Comparison of ENCODE assay signal across 8 cellular contexts in genomic region chr9:125194466-125194865, GRCh38. TPM values are rescaled to one million over a fixed set of nuclear protein-coding genes. Genes with fewer than 3 reads are reported as not detected.
DNase-seq lines count a peak whose midpoint lies in the region; ATAC-seq and TF ChIP-seq lines count a peak whose summit lies in the region.
"Not testable (repeated sequence)": the region's sequence is repeated elsewhere in the genome, so short reads cannot be mapped to it uniquely, and the experiment has no call there.

No MANE protein-coding gene starts in this region.

- TF ChIP-seq CTCF in CD4-positive, alpha-beta T cell (IDR thresholded peaks at IDR 0.05) = not testable (repeated sequence)

- peak overlapping the region; percentile 91 for H3K4me3 Mint-ChIP-seq in CD4-positive, alpha-beta T cell
- peak overlapping the region; percentile 60 for H3K4me3 Mint-ChIP-seq in activated T-cell treated with anti-CD3 and anti-CD28 coated beads, Interleukin-2, amount 50 U/mL, for 4 hours
- H3K4me3 Mint-ChIP-seq in activated naive CD8-positive, alpha-beta T cell treated with anti-CD3 and anti-CD28 coated beads, Interleukin-2, amount 50 U/mL, for 24 hours = peak overlapping the region; percentile 48
- H3K4me3 Mint-ChIP-seq in naive thymus-derived CD4-positive, alpha-beta T cell = peak overlapping the region; percentile 57 to 99 (median 88)
- H3K4me3 Mint-ChIP-seq in stimulated activated memory B cell treated with anti-CD40 and anti-IgM and Interleukin-4, amounts not matched to agents 10 μg/mL and 1 μg/mL and 100 μg/mL, for 72 hours = peak overlapping the region; percentile 36

- not testable (repeated sequence) for H3K9me3 ChIP-seq in CD4-positive, alpha-beta T cell (ENCODE audit: control insufficient read depth, low read length); Karpas-422 (ENCODE audit: low read length); naive thymus-derived CD4-positive, alpha-beta T cell (ENCODE audit: control insufficient read depth in 2 of 3, low read length in 3 of 3)

- H3K27me3 Mint-ChIP-seq in CD4-positive, alpha-beta T cell; activated T-cell treated with anti-CD3 and anti-CD28 coated beads, Interleukin-2, amount 50 U/mL, for 4 hours (ENCODE audit: low read depth); activated naive CD8-positive, alpha-beta T cell treated with anti-CD3 and anti-CD28 coated beads, Interleukin-2, amount 50 U/mL, for 24 hours; stimulated activated memory B cell treated with anti-CD40 and anti-IgM and Interleukin-4, amounts not matched to agents 10 μg/mL and 1 μg/mL and 100 μg/mL, for 72 hours: not testable (repeated sequence)
- peaks cover 0 to 14% (median 0%) of the 10 kb centered on the region in 5 donors for H3K27me3 Mint-ChIP-seq in naive thymus-derived CD4-positive, alpha-beta T cell

- not testable (repeated sequence) for H4K20me1 ChIP-seq in Karpas-422 (ENCODE audit: insufficient read depth, low read depth, low read length)

- peaks cover 27% of the 10 kb centered on the region for H3K4me1 ChIP-seq in Karpas-422 (ENCODE audit: low read length)
- peaks cover 45 to 66% of the 10 kb centered on the region in 2 donors for H3K4me1 ChIP-seq in naive thymus-derived CD4-positive, alpha-beta T cell (ENCODE audit: control insufficient read depth in 2 of 2, insufficient read depth in 2 of 2, low read length in 2 of 2)

- H3K36me3 Mint-ChIP-seq in CD4-positive, alpha-beta T cell (ENCODE audit: low read depth) = peaks cover 11% of the 10 kb centered on the region
- H3K36me3 Mint-ChIP-seq in activated T-cell treated with anti-CD3 and anti-CD28 coated beads, Interleukin-2, amount 50 U/mL, for 4 hours (ENCODE audit: insufficient read depth); activated naive CD8-positive, alpha-beta T cell treated with anti-CD3 and anti-CD28 coated beads, Interleukin-2, amount 50 U/mL, for 24 hours (ENCODE audit: low read depth); naive thymus-derived CD4-positive, alpha-beta T cell; stimulated activated memory B cell treated with anti-CD40 and anti-IgM and Interleukin-4, amounts not matched to agents 10 μg/mL and 1 μg/mL and 100 μg/mL, for 72 hours: not testable (repeated sequence)

- peaks cover 87% of the 10 kb centered on the region for H3K4me1 Mint-ChIP-seq in CD4-positive, alpha-beta T cell (ENCODE audit: low read depth)
- H3K4me1 Mint-ChIP-seq in activated T-cell treated with anti-CD3 and anti-CD28 coated beads, Interleukin-2, amount 50 U/mL, for 4 hours (ENCODE audit: low read depth) = peaks cover 60% of the 10 kb centered on the region
- H3K4me1 Mint-ChIP-seq in activated naive CD8-positive, alpha-beta T cell treated with anti-CD3 and anti-CD28 coated beads, Interleukin-2, amount 50 U/mL, for 24 hours = peaks cover 58% of the 10 kb centered on the region
- H3K4me1 Mint-ChIP-seq in naive thymus-derived CD4-positive, alpha-beta T cell = peaks cover 36 to 91% (median 70%) of the 10 kb centered on the region in 7 donors
- H3K4me1 Mint-ChIP-seq in stimulated activated memory B cell treated with anti-CD40 and anti-IgM and Interleukin-4, amounts not matched to agents 10 μg/mL and 1 μg/mL and 100 μg/mL, for 72 hours = peaks cover 16% of the 10 kb centered on the region

- H3K9ac ChIP-seq in Karpas-422 (ENCODE audit: low read length) = 0 out of 2 replicates have a peak overlapping the region, but pooled peaks have one; percentile 20

- H3K27ac ChIP-seq in CD4-positive, alpha-beta T cell (ENCODE audit: low read depth, low read length) = peak overlapping the region; percentile 64
- H3K27ac ChIP-seq in Karpas-422 (ENCODE audit: low read length) = not testable (repeated sequence)
- peak overlapping the region; percentile 71 for H3K27ac ChIP-seq in naive thymus-derived CD4-positive, alpha-beta T cell (ENCODE audit: low read depth, low read length)

- not testable (repeated sequence) for H3K9me3 Mint-ChIP-seq in CD4-positive, alpha-beta T cell; activated T-cell treated with anti-CD3 and anti-CD28 coated beads, Interleukin-2, amount 50 U/mL, for 4 hours; activated naive CD8-positive, alpha-beta T cell treated with anti-CD3 and anti-CD28 coated beads, Interleukin-2, amount 50 U/mL, for 24 hours; naive thymus-derived CD4-positive, alpha-beta T cell; stimulated activated memory B cell treated with anti-CD40 and anti-IgM and Interleukin-4, amounts not matched to agents 10 μg/mL and 1 μg/mL and 100 μg/mL, for 72 hours

- not testable (repeated sequence) for H3K36me3 ChIP-seq in Karpas-422 (ENCODE audit: insufficient read depth, low read length); naive thymus-derived CD4-positive, alpha-beta T cell (ENCODE audit: control insufficient read depth in 2 of 3, insufficient read depth in 3 of 3, low read length in 3 of 3)

- DNase-seq in CD4-positive, alpha-beta T cell = peak in 1 of 10 experiments; percentile 10
- DNase-seq in Karpas-422; activated T-cell treated with anti-CD3 and anti-CD28 coated beads, Interleukin-2, amount 50 U/mL, for 4 hours; activated naive CD8-positive, alpha-beta T cell treated with anti-CD3 and anti-CD28 coated beads, Interleukin-2, amount 50 U/mL, for 24 hours: not testable (repeated sequence)
- peak; percentile 16 for DNase-seq in SIG-M5 (lab: John Stamatoyannopoulos, UW)
- peak; percentile 15 for DNase-seq in activated CD4-positive, alpha-beta T cell treated with anti-CD3 and anti-CD28 coated beads for 48 hours
- peak in 1 of 9 donors; percentile 19 for DNase-seq in naive thymus-derived CD4-positive, alpha-beta T cell

- H3K4me3 ChIP-seq in Karpas-422 (ENCODE audit: low read length) = not testable (repeated sequence)
- peak overlapping the region; percentile 55 for H3K4me3 ChIP-seq in naive thymus-derived CD4-positive, alpha-beta T cell (ENCODE audit: low read length)

- CTCF ChIA-PET in CD4-positive, alpha-beta T cell (lab: Charles Lee) = interaction anchor here (1.1 to 1.3 kb wide), 2 partner anchors 17 to 51 kb away, joined by 3 to 5 read pairs; partner anchors contain the start of gene SCAI
- CTCF ChIA-PET in naive thymus-derived CD4-positive, alpha-beta T cell (lab: Charles Lee) = not testable (repeated sequence)

- H3K9me2 ChIP-seq in Karpas-422 (replicated peaks; ENCODE audit: insufficient read depth, low read length) = not testable (repeated sequence)

- POLR2A ChIA-PET in CD4-positive, alpha-beta T cell (lab: Charles Lee) = interaction anchor here (0.6 to 9.5 kb wide), 9 partner anchors 9 to 253 kb away, joined by 3 to 119 read pairs (median 6); partner anchors contain the start of genes GOLGA1, HSPA5 and SCAI
- POLR2A ChIA-PET in naive thymus-derived CD4-positive, alpha-beta T cell (lab: Charles Lee) = interaction anchor here (0.6 to 13.9 kb wide), 10 partner anchors 10 to 635 kb away, joined by 3 to 192 read pairs (median 4); partner anchors contain the start of genes GOLGA1 and HSPA5

- not testable (repeated sequence) for ATAC-seq in CD4-positive, alpha-beta T cell (ENCODE audit: poor library complexity); activated T-cell treated with anti-CD3 and anti-CD28 coated beads, Interleukin-2, amount 50 U/mL, for 4 hours; activated naive CD8-positive, alpha-beta T cell treated with anti-CD3 and anti-CD28 coated beads, Interleukin-2, amount 50 U/mL, for 24 hours; naive thymus-derived CD4-positive, alpha-beta T cell; stimulated activated memory B cell treated with anti-CD40 and anti-IgM and Interleukin-4, amounts not matched to agents 10 μg/mL and 1 μg/mL and 100 μg/mL, for 72 hours

- H3K27ac Mint-ChIP-seq in CD4-positive, alpha-beta T cell = peak overlapping the region; percentile 96
- H3K27ac Mint-ChIP-seq in activated naive CD8-positive, alpha-beta T cell treated with anti-CD3 and anti-CD28 coated beads, Interleukin-2, amount 50 U/mL, for 24 hours = peak overlapping the region; percentile 68
- H3K27ac Mint-ChIP-seq in naive thymus-derived CD4-positive, alpha-beta T cell = peak overlapping the region; percentile 58 to 98 (median 95)
- H3K27ac Mint-ChIP-seq in stimulated activated memory B cell treated with anti-CD40 and anti-IgM and Interleukin-4, amounts not matched to agents 10 μg/mL and 1 μg/mL and 100 μg/mL, for 72 hours = peak overlapping the region; percentile 85

- intact Hi-C loops in CD4-positive, alpha-beta T cell (cut with DNase I, micrococcal nuclease) = loop anchor here in 1 of 2 experiments (5.0 kb wide), 1 partner anchor 327 kb away; no protein-coding TSS in a partner anchor
- intact Hi-C loops in naive thymus-derived CD4-positive, alpha-beta T cell (cut with micrococcal nuclease) = loop anchor here in 1 of 2 donors (2.0 kb wide), 1 partner anchor 52 kb away; the partner anchor contains the start of gene SCAI

- H3K4me2 ChIP-seq in Karpas-422 (ENCODE audit: low read depth, low read length, poor library complexity, severe bottlenecking) = peak overlapping the region; percentile 29

- 0 out of 2 replicates have a peak overlapping the region, but pooled peaks have one; percentile 24 for H2AFZ ChIP-seq in Karpas-422 (ENCODE audit: low read length)

- H3K27me3 ChIP-seq in CD4-positive, alpha-beta T cell (ENCODE audit: control insufficient read depth, insufficient read depth, low read length); Karpas-422 (ENCODE audit: low read length); naive thymus-derived CD4-positive, alpha-beta T cell (ENCODE audit: control insufficient read depth in 2 of 2, insufficient read depth in 2 of 2, low read length in 2 of 2): not testable (repeated sequence)

- H3K79me2 ChIP-seq in Karpas-422 (ENCODE audit: low read length) = peaks cover 14% of the 10 kb centered on the region

RNA-seq across cellular contexts. Expression of gene PPP6C, which starts 4.9 kb away (rescaled TPM):
- 10 to 100 TPM; 32.9 to 35.3 TPM for total RNA-seq in CD4-positive, alpha-beta T cell
- total RNA-seq in Karpas-422 (2014; rRNA removed; shearing (Covaris generic); ENCODE audit: low replicate concordance) = 17.7 and 40.5 TPM in 2 replicates
- total RNA-seq in activated T-cell treated with anti-CD3 and anti-CD28 coated beads, Interleukin-2, amount 50 U/mL, for 4 hours = 10 to 100 TPM; 50.1 to 52.4 (median 51.4) TPM
- total RNA-seq in naive thymus-derived CD4-positive, alpha-beta T cell = 10 to 100 TPM; 32.9 to 54.2 (median 49.5) TPM
- 10 to 100 TPM; 54.3 to 56.5 TPM for polyA plus RNA-seq in naive thymus-derived CD4-positive, alpha-beta T cell

RNA-seq across cellular contexts. Expression of gene RABEPK, which starts 5.9 kb away (rescaled TPM):
- 1 to 10 TPM; 6.8 to 8.3 TPM for total RNA-seq in CD4-positive, alpha-beta T cell
- total RNA-seq in Karpas-422 (2014; rRNA removed; shearing (Covaris generic); ENCODE audit: low replicate concordance) = 22.4 and 22.6 TPM in 2 replicates
- total RNA-seq in activated T-cell treated with anti-CD3 and anti-CD28 coated beads, Interleukin-2, amount 50 U/mL, for 4 hours = 10 to 100 TPM; 44.7 to 63.8 (median 55.4) TPM
- 10 to 100 TPM; 10.7 to 19.5 (median 15.1) TPM for total RNA-seq in naive thymus-derived CD4-positive, alpha-beta T cell
- 10 to 100 TPM; 31.1 to 52.5 TPM for polyA plus RNA-seq in naive thymus-derived CD4-positive, alpha-beta T cell

RNA-seq across cellular contexts. Expression of gene HSPA5, which starts 46.7 kb away (rescaled TPM):
- total RNA-seq in CD4-positive, alpha-beta T cell = 100 to 1,000 TPM; 276 to 280 TPM
- total RNA-seq in Karpas-422 (2014; rRNA removed; shearing (Covaris generic); ENCODE audit: low replicate concordance) = 37.2 and 40.9 TPM in 2 replicates
- 100 to 1,000 TPM; 303 to 366 (median 310) TPM for total RNA-seq in activated T-cell treated with anti-CD3 and anti-CD28 coated beads, Interleukin-2, amount 50 U/mL, for 4 hours
- 100 to 1,000 TPM; 127 to 248 (median 155) TPM for total RNA-seq in naive thymus-derived CD4-positive, alpha-beta T cell
- 100 to 1,000 TPM; 136 to 207 TPM for polyA plus RNA-seq in naive thymus-derived CD4-positive, alpha-beta T cell

RNA-seq across cellular contexts. Expression of gene SCAI, which starts 51.1 kb away (rescaled TPM):
- 10 to 100 TPM; 11.6 to 13.4 TPM for total RNA-seq in CD4-positive, alpha-beta T cell
- total RNA-seq in Karpas-422 (2014; rRNA removed; shearing (Covaris generic); ENCODE audit: low replicate concordance) = 10.2 and 35.3 TPM in 2 replicates
- 1 to 10 TPM; 4.1 to 5.9 (median 5.0) TPM for total RNA-seq in activated T-cell treated with anti-CD3 and anti-CD28 coated beads, Interleukin-2, amount 50 U/mL, for 4 hours
- total RNA-seq in naive thymus-derived CD4-positive, alpha-beta T cell = 10 to 100 TPM; 12.8 to 23.9 (median 16.6) TPM
- polyA plus RNA-seq in naive thymus-derived CD4-positive, alpha-beta T cell = 1 to 10 TPM; 2.7 to 5.4 TPM

Comparison
In these comparisons a context has a peak if more than half of its experiments do, and no peak if none do; other contexts are left out.
1. H3K4me3 Mint-ChIP-seq: peak in every context shown above with its lines; median percentile 91 in CD4-positive, alpha-beta T cell; 88 in naive thymus-derived CD4-positive, alpha-beta T cell; 60 in activated T-cell treated with anti-CD3 and anti-CD28 coated beads, Interleukin-2, amount 50 U/mL, for 4 hours; 48 in activated naive CD8-positive, alpha-beta T cell treated with anti-CD3 and anti-CD28 coated beads, Interleukin-2, amount 50 U/mL, for 24 hours; 36 in stimulated activated memory B cell treated with anti-CD40 and anti-IgM and Interleukin-4, amounts not matched to agents 10 μg/mL and 1 μg/mL and 100 μg/mL, for 72 hours.